7 cellular contexts compared by ENCODE assay signal in genomic region chr19:49288205-49288604, GRCh38. TPM values are rescaled to one million over a fixed set of nuclear protein-coding genes. Genes with fewer than 3 reads are reported as not detected.
"Had no signal": no experiment of that assay in that cellular context is flagged by ENCODE, and none has a peak within 500 bp of the region (broad histone marks: within the 10 kb centered on the region; RNA-seq: fewer than 3 reads in every experiment).

No MANE protein-coding gene starts in this region.

RNA-seq across cellular contexts. Expression of gene SLC6A16, which starts 36.8 kb away (rescaled TPM):
- total RNA-seq: GM23248 had no signal

RNA-seq across cellular contexts. Expression of gene CD37, which starts 47.0 kb away (rescaled TPM):
- total RNA-seq: GM23248, GM23338, H1, H4, H7, H9, HFFc6 had no signal
- polyA plus RNA-seq: H1 had no signal
